ENCODE assay signal across 8 cellular contexts in the genomic region with DNA sequence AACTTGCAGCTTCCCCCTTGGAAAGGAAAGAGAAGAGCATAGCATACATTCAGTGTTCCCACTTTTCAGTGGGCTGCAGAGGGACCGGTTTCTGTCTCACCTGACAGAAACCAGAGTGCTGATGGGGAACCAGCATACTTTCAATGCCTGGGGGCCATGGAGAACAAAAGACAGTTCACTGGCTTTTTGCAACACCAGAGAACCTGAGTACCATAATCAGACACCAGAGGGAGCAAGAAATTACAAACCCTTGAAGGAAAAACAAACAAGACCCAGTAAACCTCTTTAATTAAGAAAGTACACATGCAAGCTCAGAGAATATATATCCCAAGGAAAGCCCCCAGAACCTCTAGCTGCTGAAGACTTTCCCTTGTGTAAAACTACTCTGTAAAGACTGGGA. TPM values are rescaled to one million over a fixed set of nuclear protein-coding genes. Genes with fewer than 3 reads are reported as not detected.
DNase-seq lines count a peak whose midpoint lies in the region; ATAC-seq and TF ChIP-seq lines count a peak whose summit lies in the region.

No MANE protein-coding gene starts in this region.

- no peak overlapping the region for H3K4me3 Mint-ChIP-seq in WTC11
- H3K4me3 Mint-ChIP-seq in T-helper 17 cell = no peak overlapping the region

- peaks cover 23% of the 10 kb centered on the region for H3K4me1 Mint-ChIP-seq in WTC11
- H3K4me1 Mint-ChIP-seq in T-helper 17 cell = no peaks in the 10 kb centered on the region

- no peak overlapping the region for H2AFZ ChIP-seq in Karpas-422 (ENCODE audit: low read length)

- no peaks in the 10 kb centered on the region for H4K20me1 ChIP-seq in Karpas-422 (ENCODE audit: insufficient read depth, low read depth, low read length)

- H3K27me3 ChIP-seq in Karpas-422 (ENCODE audit: low read length) = no peaks in the 10 kb centered on the region

- H3K4me2 ChIP-seq in Karpas-422 (ENCODE audit: low read depth, low read length, poor library complexity, severe bottlenecking) = no peak overlapping the region

- ATAC-seq in WTC11 (peak; percentile 86), T-helper 17 cell (no peak), GM21529 (IDR thresholded peaks at IDR 0.05; ENCODE audit: unreplicated experiment) (no peak), HG03520 (IDR thresholded peaks at IDR 0.05; ENCODE audit: unreplicated experiment) (no peak)

- H3K9me3 ChIP-seq in Karpas-422 (ENCODE audit: low read length) (no peaks in the 10 kb centered on the region), T-helper 17 cell (ENCODE audit: control insufficient read depth, low read length, poor library complexity, severe bottlenecking) (no peaks in the 10 kb centered on the region)

- H3K27me3 Mint-ChIP-seq in WTC11 (ENCODE audit: low read depth) = no peaks in the 10 kb centered on the region
- H3K27me3 Mint-ChIP-seq in T-helper 17 cell = peaks cover 6% of the 10 kb centered on the region

- peak; percentile 52; the same call in 1 of the 2 replicates for TF ChIP-seq CTCF in WTC11 (IDR thresholded peaks at IDR 0.05)

- no peak overlapping the region for H3K27ac ChIP-seq in Karpas-422 (ENCODE audit: low read length)

- H3K4me1 ChIP-seq in Karpas-422 (ENCODE audit: low read length) = peaks cover 9% of the 10 kb centered on the region

- peaks cover 18% of the 10 kb centered on the region for H3K36me3 Mint-ChIP-seq in WTC11
- peaks cover 2% of the 10 kb centered on the region for H3K36me3 Mint-ChIP-seq in T-helper 17 cell (ENCODE audit: low read depth)

- H3K27ac Mint-ChIP-seq in WTC11 (peak overlapping the region; percentile 89), T-helper 17 cell (no peak overlapping the region)

- H3K9me3 Mint-ChIP-seq in WTC11 = peaks cover 38% of the 10 kb centered on the region

- H3K9ac ChIP-seq in Karpas-422 (ENCODE audit: low read length) = no peak overlapping the region

- CTCF ChIA-PET in WTC11 (lab: Charles Lee) = interaction anchor here (0.6 to 4.5 kb wide), 40 partner anchors 8 to 642 kb away, joined by 3 to 63 read pairs (median 4); partner anchors contain the start of genes C1orf94 and CSMD2

- DNase-seq in COR-L47 (lab: John Stamatoyannopoulos, UW) (peak; percentile 18), Karpas-422 (peak; percentile 71), WTC11 (ENCODE audit: low spot score) (peak; percentile 35), kidney tubule cell (ENCODE audit: low spot score) (peak; percentile 22), T-helper 17 cell (no peak)
- DNase-seq in stimulated activated CD4-positive, alpha-beta T cell treated with anti-CD3 and anti-CD28 coated beads, Interleukin-2, amount 100 ng/mL, for 48 hours = no peak

- H3K4me3 ChIP-seq in Karpas-422 (ENCODE audit: low read length) = no peak overlapping the region

- H3K9me2 ChIP-seq in Karpas-422 (replicated peaks; ENCODE audit: insufficient read depth, low read length) = no peaks in the 10 kb centered on the region

- POLR2A ChIA-PET in WTC11 (lab: Charles Lee) = interaction anchor here (0.7 to 1.1 kb wide), 2 partner anchors 49 to 567 kb away, joined by 3 read pairs; no protein-coding TSS in a partner anchor

- no peaks in the 10 kb centered on the region for H3K36me3 ChIP-seq in Karpas-422 (ENCODE audit: insufficient read depth, low read length)

- H3K79me2 ChIP-seq in Karpas-422 (ENCODE audit: low read length) = no peaks in the 10 kb centered on the region

TF ChIP-seq in WTC11, 78 proteins besides CTCF, POLR2A, EP300 and RAD21:
- TF ChIP-seq RORB (CRISPR knock-in tag; IDR thresholded peaks at IDR 0.05) (no peak), FOXJ3 (CRISPR knock-in tag; IDR thresholded peaks at IDR 0.05; ENCODE audit: borderline replicate concordance) (no peak), NFYB (CRISPR knock-in tag; conservative IDR thresholded peaks at IDR 0.05; ENCODE audit: low read depth) (no peak), ZNF423 (CRISPR knock-in tag; IDR thresholded peaks at IDR 0.05) (no peak), PRRX2 (CRISPR knock-in tag; IDR thresholded peaks at IDR 0.05) (no peak), GABPB1 (CRISPR knock-in tag; IDR thresholded peaks at IDR 0.05) (no peak), OVOL2 (CRISPR knock-in tag; IDR thresholded peaks at IDR 0.05; ENCODE audit: borderline replicate concordance) (no peak), TEAD1 (CRISPR knock-in tag; IDR thresholded peaks at IDR 0.05) (no peak), ZNF671 (CRISPR knock-in tag; IDR thresholded peaks at IDR 0.05) (no peak), ZNF263 (CRISPR knock-in tag; IDR thresholded peaks at IDR 0.05; ENCODE audit: low read depth) (no peak), CBFB (CRISPR knock-in tag; IDR thresholded peaks at IDR 0.05; ENCODE audit: low read depth) (no peak), MAX (CRISPR knock-in tag; IDR thresholded peaks at IDR 0.05) (no peak), ZBTB43 (CRISPR knock-in tag; IDR thresholded peaks at IDR 0.05) (no peak), FOXP4 (CRISPR knock-in tag; IDR thresholded peaks at IDR 0.05) (no peak)
- TF ChIP-seq, protein P1, sequence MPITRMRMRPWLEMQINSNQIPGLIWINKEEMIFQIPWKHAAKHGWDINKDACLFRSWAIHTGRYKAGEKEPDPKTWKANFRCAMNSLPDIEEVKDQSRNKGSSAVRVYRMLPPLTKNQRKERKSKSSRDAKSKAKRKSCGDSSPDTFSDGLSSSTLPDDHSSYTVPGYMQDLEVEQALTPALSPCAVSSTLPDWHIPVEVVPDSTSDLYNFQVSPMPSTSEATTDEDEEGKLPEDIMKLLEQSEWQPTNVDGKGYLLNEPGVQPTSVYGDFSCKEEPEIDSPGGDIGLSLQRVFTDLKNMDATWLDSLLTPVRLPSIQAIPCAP (CRISPR knock-in tag; IDR thresholded peaks at IDR 0.05) = no peak
- TF ChIP-seq, protein P2, sequence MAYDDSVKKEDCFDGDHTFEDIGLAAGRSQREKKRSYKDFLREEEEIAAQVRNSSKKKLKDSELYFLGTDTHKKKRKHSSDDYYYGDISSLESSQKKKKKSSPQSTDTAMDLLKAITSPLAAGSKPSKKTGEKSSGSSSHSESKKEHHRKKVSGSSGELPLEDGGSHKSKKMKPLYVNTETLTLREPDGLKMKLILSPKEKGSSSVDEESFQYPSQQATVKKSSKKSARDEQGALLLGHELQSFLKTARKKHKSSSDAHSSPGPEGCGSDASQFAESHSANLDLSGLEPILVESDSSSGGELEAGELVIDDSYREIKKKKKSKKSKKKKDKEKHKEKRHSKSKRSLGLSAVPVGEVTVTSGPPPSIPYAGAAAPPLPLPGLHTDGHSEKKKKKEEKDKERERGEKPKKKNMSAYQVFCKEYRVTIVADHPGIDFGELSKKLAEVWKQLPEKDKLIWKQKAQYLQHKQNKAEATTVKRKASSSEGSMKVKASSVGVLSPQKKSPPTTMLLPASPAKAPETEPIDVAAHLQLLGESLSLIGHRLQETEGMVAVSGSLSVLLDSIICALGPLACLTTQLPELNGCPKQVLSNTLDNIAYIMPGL (CRISPR knock-in tag; IDR thresholded peaks at IDR 0.05) = no peak

RNA-seq across cellular contexts. Expression of gene CSMD2, which starts 51.1 kb away (rescaled TPM):
- total RNA-seq in Karpas-422 (2014; rRNA removed; shearing (Covaris generic); ENCODE audit: low replicate concordance) = 0.07 and 0.19 TPM in 2 replicates
- total RNA-seq in WTC11 (2021) = 13.2 to 14.0 TPM (median 13.9 TPM) in 3 replicates
- not detected for total RNA-seq in T-helper 17 cell

Comparison
In these comparisons a context has a peak if more than half of its experiments do, and no peak if none do; other contexts are left out.
1. DNase-seq: peak in COR-L47 (single experiment), Karpas-422 (single experiment), WTC11 (single experiment) and kidney tubule cell (single experiment); none in T-helper 17 cell (0 of 3) and stimulated activated CD4-positive, alpha-beta T cell treated with anti-CD3 and anti-CD28 coated beads, Interleukin-2, amount 100 ng/mL, for 48 hours (0 of 2).
2. RNA of gene CSMD2, which starts 51.1 kb away (total RNA-seq): 13.2 to 14.0 TPM in WTC11; 0.07 to 0.19 TPM in Karpas-422 and not detected in T-helper 17 cell; every median in the first group is over 10 times any median in the second.